In the genomic region with DNA sequence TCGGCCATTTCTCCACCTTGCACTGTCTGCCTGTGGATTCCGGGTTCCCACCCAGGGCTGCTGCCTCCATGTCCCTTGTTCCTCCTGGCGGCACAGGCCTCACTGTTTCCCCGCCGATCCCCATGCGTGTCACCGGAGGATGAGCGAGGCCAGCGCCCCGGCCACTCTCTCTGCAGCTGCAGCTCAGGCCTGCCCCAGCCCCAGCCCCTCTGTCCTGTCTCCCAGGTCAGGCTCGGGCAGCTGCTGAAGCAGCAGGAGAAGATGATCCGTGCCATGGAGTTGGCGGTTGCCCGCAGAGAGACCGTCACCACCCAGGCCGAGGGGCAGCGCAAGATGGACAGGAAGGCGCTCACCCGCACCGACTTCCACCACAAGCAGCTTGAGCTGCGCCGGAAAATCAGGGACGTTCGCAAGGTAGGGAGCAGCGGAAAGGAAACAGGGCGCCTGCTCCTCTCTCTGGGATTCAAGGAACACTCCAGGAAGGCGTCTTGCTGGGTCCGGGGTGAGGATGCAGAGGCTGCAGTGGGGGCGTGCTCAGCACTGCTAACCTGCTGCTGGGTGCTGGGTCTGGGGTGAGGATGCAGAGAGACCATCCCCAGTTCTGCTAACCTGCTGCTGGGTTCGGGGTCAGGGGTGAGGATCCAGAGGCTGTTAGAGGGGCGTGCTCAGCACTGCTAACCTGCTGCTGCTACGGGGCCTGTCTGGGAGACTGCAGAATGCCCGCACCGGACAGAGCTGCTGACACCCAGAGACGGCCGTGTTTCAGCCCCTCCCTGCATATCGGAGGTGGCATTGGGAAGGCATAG, we compare ENCODE assay signal across 2 cellular contexts.
TF ChIP-seq lines count a peak whose summit lies in the region.

No MANE protein-coding gene starts in this region.

TF ChIP-seq in IMR-90, 13 proteins besides CTCF, POLR2A, EP300 and RAD21:
- TF ChIP-seq MXI1 (IDR thresholded peaks at IDR 0.05; ENCODE audit: borderline replicate concordance, low read depth, low read length): no peak
- TF ChIP-seq RCOR1 (IDR thresholded peaks at IDR 0.05; ENCODE audit: insufficient replicate concordance, low read length): no peak
- TF ChIP-seq FOS (IDR thresholded peaks at IDR 0.05; ENCODE audit: low read depth, low read length): no peak
- TF ChIP-seq RFX5 (IDR thresholded peaks at IDR 0.05; ENCODE audit: low read depth, low read length): no peak
- TF ChIP-seq, protein P1, sequence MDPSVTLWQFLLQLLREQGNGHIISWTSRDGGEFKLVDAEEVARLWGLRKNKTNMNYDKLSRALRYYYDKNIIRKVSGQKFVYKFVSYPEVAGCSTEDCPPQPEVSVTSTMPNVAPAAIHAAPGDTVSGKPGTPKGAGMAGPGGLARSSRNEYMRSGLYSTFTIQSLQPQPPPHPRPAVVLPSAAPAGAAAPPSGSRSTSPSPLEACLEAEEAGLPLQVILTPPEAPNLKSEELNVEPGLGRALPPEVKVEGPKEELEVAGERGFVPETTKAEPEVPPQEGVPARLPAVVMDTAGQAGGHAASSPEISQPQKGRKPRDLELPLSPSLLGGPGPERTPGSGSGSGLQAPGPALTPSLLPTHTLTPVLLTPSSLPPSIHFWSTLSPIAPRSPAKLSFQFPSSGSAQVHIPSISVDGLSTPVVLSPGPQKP (IDR thresholded peaks at IDR 0.05; ENCODE audit: borderline replicate concordance, low read depth, low read length): no peak
- no peak for TF ChIP-seq MAFK (IDR thresholded peaks at IDR 0.05; ENCODE audit: low read depth, low read length)
- no peak for TF ChIP-seq CEBPB (IDR thresholded peaks at IDR 0.05; ENCODE audit: low read depth, low read length)
- no peak for TF ChIP-seq MAZ (IDR thresholded peaks at IDR 0.05; ENCODE audit: borderline replicate concordance, low read depth, low read length)
TF ChIP-seq in IMR-90: peak in this region for 0.

TF ChIP-seq in H1, 55 proteins besides CTCF, POLR2A, EP300 and RAD21:
- TF ChIP-seq GTF2F1 (IDR thresholded peaks at IDR 0.05; ENCODE audit: borderline replicate concordance, low read depth, low read length): no peak
- TF ChIP-seq, protein P2, sequence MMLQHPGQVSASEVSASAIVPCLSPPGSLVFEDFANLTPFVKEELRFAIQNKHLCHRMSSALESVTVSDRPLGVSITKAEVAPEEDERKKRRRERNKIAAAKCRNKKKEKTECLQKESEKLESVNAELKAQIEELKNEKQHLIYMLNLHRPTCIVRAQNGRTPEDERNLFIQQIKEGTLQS (IDR thresholded peaks at IDR 0.05; ENCODE audit: insufficient read depth, low read depth, low read length): no peak
- no peak for TF ChIP-seq EZH2 (IDR thresholded peaks at IDR 0.05; ENCODE audit: low read depth, low read length, severe bottlenecking)
- no peak for TF ChIP-seq TEAD4 (IDR thresholded peaks at IDR 0.05; ENCODE audit: low read depth, low read length)
- no peak for TF ChIP-seq SIRT6 (IDR thresholded peaks at IDR 0.05; ENCODE audit: low read length)
- no peak for TF ChIP-seq SP2 (IDR thresholded peaks at IDR 0.05; ENCODE audit: low read length)
- no peak for TF ChIP-seq NRF1 (IDR thresholded peaks at IDR 0.05; ENCODE audit: low read depth, low read length)
- TF ChIP-seq JUN (IDR thresholded peaks at IDR 0.05; ENCODE audit: low read depth, low read length): no peak
- no peak for TF ChIP-seq CEBPB (IDR thresholded peaks at IDR 0.05; ENCODE audit: low read depth, low read length)
- no peak for TF ChIP-seq SIN3A (conservative IDR thresholded peaks at IDR 0.05 in 1 of 2, IDR thresholded peaks at IDR 0.05 in 1 of 2; ENCODE audit: low read depth in 1 of 2, low read length in 2 of 2)
- no peak for TF ChIP-seq KDM1A (IDR thresholded peaks at IDR 0.05; ENCODE audit: borderline replicate concordance, low read length)
- no peak for TF ChIP-seq TBP (IDR thresholded peaks at IDR 0.05; ENCODE audit: low read depth, low read length)
